ENCODE assay signal across 18 cellular contexts in the genomic region with DNA sequence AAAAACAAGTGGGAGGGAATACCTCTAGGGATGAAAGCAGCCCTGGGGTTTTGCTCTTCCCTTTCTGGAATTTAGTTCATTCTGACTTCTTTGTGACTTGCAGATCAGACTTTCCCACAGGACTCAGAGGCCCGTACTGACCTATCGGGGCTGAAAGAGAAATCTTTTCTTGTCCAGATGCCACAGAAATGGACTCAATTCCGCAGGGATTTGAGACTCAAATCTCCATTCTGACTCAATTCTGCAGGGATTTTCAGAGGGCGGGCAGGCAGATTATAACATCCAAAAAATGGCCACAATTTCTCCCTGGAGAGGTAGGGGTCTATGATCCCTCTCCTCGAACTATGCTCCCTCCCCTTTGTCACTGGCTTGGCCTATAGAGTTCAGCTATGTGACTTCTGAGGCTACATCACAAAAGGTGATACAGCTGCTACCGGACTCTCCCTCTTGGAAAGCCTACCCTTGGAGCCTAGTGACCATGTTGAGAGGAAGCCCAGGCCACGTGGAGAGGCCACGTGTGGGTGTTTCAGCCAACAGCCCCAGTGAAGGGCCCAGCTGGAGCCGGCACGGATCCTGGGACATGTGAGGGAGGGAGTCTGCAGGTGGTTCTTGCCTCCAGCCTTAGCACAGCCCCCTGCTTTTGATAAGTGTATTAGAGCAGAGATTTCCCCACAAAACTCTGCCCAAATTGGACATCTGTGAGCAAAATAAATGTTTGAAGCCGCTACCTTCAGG. TPM values are rescaled to one million over a fixed set of nuclear protein-coding genes. Genes with fewer than 3 reads are reported as not detected.
DNase-seq lines count a peak whose midpoint lies in the region; ATAC-seq lines count a peak whose summit lies in the region.
"Had no signal": no experiment of that assay in that cellular context is flagged by ENCODE, and none has a peak within 500 bp of the region (broad histone marks: within the 10 kb centered on the region; RNA-seq: fewer than 3 reads in every experiment).

No MANE protein-coding gene starts in this region.

- no peak overlapping the region for H3K9ac ChIP-seq in subcutaneous abdominal adipose tissue (ENCODE audit: low read length in 5 of 5)

- H3K27me3 ChIP-seq in SJSA1 (replicated peaks) (peaks cover 9% of the 10 kb centered on the region), subcutaneous abdominal adipose tissue (ENCODE audit: control insufficient read depth in 5 of 5, insufficient read depth in 4 of 5, low read length in 5 of 5) (peaks cover 3 to 23% (median 13%) of the 10 kb centered on the region in 5 donors), aorta (ENCODE audit: control insufficient read depth in 1 of 2, insufficient read depth in 2 of 2, low read length in 1 of 2) (no peaks in the 10 kb centered on the region)

- H3K27ac ChIP-seq in SJSA1 (peak overlapping the region; percentile 34; the same call in 1 of the 2 replicates), subcutaneous abdominal adipose tissue (ENCODE audit: low read depth, low read length) (peak overlapping the region; percentile 35), aorta (ENCODE audit: low read depth in 1 of 2, low read length in 2 of 2) (no peak overlapping the region)
- H3K27ac ChIP-seq: hepatocyte, prostate gland had no signal

- H3K4me3 ChIP-seq in SJSA1 (no peak overlapping the region), subcutaneous abdominal adipose tissue (ENCODE audit: low read depth in 1 of 5, low read length in 5 of 5) (peak overlapping the region in 1 of 5 donors; percentile 4), aorta (ENCODE audit: low read length in 2 of 2) (no peak overlapping the region)
- H3K4me3 ChIP-seq: hepatocyte, prostate gland had no signal

- ATAC-seq in GM18520 (IDR thresholded peaks at IDR 0.05; ENCODE audit: unreplicated experiment) (no peak), aorta (ENCODE audit: low FRiP score) (no peak)
- ATAC-seq: activated CD4-positive, CD25-positive, alpha-beta regulatory T cell treated with anti-CD3 and anti-CD28 coated beads, Interleukin-2, amount 50 U/mL, for 24 hours had no signal

- WGBS in aorta, 2 donors = 52 to 59% methylated on average over 11 of the region's 11 CpGs

- intact Hi-C loops in aorta (cut with DNase I) = no loop called here

- H3K36me3 ChIP-seq in SJSA1 = no peaks in the 10 kb centered on the region
- H3K36me3 ChIP-seq in subcutaneous abdominal adipose tissue (ENCODE audit: control insufficient read depth in 5 of 5, insufficient read depth in 5 of 5, low read length in 5 of 5) = no peaks in the 10 kb centered on the region
- H3K36me3 ChIP-seq in aorta (ENCODE audit: control insufficient read depth in 1 of 2, insufficient read depth in 2 of 2, low read length in 1 of 2) = no peaks in the 10 kb centered on the region
- H3K36me3 ChIP-seq: prostate gland had no signal

- DNase-seq in SJSA1 (ENCODE audit: low read depth in 1 of 2, low spot score in 2 of 2) (no peak), fibroblast of peridontal ligament (ENCODE audit: extremely low read depth) (peak; percentile 44), medulla oblongata (ENCODE audit: extremely low spot score) (peak; percentile 75), aorta (no peak), DMS53 treated with DMSO at 0.1 percent for 48 hours (lab: John Stamatoyannopoulos, UW; ENCODE audit: unreplicated experiment) (no peak)
- DNase-seq in activated effector memory CD4-positive, alpha-beta T cell treated with Interleukin-2 at 50 U/mL for 16 hours = no peak
- DNase-seq: activated gamma-delta T cell treated with Interleukin-2 at 50 U/mL for 16 hours, GDM1, GOT3, NCI-H2029, NCI-H524 had no signal

- 0 out of 2 replicates have a peak, but pooled peaks cover 1% of the 10 kb centered on the region for H3K9me3 ChIP-seq in SJSA1 (replicated peaks)
- no peaks in the 10 kb centered on the region for H3K9me3 ChIP-seq in subcutaneous abdominal adipose tissue (ENCODE audit: control insufficient read depth in 5 of 5, low read length in 5 of 5)
- H3K9me3 ChIP-seq in aorta (ENCODE audit: control insufficient read depth, low read length) = no peaks in the 10 kb centered on the region
- H3K9me3 ChIP-seq: prostate gland had no signal

- peaks cover 30% of the 10 kb centered on the region for H3K4me1 ChIP-seq in SJSA1 (replicated peaks)
- H3K4me1 ChIP-seq in subcutaneous abdominal adipose tissue (ENCODE audit: control insufficient read depth in 5 of 5, insufficient read depth in 5 of 5, low read length in 5 of 5) = peaks cover 2 to 26% (median 14%) of the 10 kb centered on the region in 5 donors
- H3K4me1 ChIP-seq in aorta (ENCODE audit: control insufficient read depth in 1 of 2, insufficient read depth in 2 of 2, low read length in 2 of 2) = peaks cover 0 to 2% of the 10 kb centered on the region in 2 donors
- H3K4me1 ChIP-seq: prostate gland had no signal

RNA-seq across cellular contexts. Expression of gene EFHD1, which starts 4.8 kb away (rescaled TPM):
- total RNA-seq in SJSA1 (2014; rRNA removed; shearing (Covaris generic)) = 0.66 and 1.4 TPM in 2 replicates
- 100 to 1,000 TPM in 1 of 2 donors, 10 to 100 TPM in 1; 85.8 to 236 TPM for total RNA-seq in aorta
- polyA plus RNA-seq in aorta = 100 to 1,000 TPM; 135 to 146 TPM
- total RNA-seq: dermis microvascular lymphatic vessel endothelial cell, HT-29 had no signal

Comparison
In these comparisons a context has a peak if more than half of its experiments do, and no peak if none do; other contexts are left out.
1. DNase-seq: peak in fibroblast of peridontal ligament (single experiment) and medulla oblongata (single experiment); none in SJSA1 (0 of 2), activated effector memory CD4-positive, alpha-beta T cell treated with Interleukin-2 at 50 U/mL for 16 hours (single experiment), aorta (0 of 2) and DMS53 treated with DMSO at 0.1 percent for 48 hours (single experiment).
2. H3K27ac ChIP-seq: peak in SJSA1 (single experiment) and subcutaneous abdominal adipose tissue (single experiment); none in aorta (0 of 2).
3. RNA of gene EFHD1, which starts 4.8 kb away (total RNA-seq): 85.8 to 236 TPM in aorta; 0.66 to 1.4 TPM in SJSA1; every median in the first group is over 10 times any median in the second.